ENCODE assay signal across 8 cellular contexts in the genomic region with DNA sequence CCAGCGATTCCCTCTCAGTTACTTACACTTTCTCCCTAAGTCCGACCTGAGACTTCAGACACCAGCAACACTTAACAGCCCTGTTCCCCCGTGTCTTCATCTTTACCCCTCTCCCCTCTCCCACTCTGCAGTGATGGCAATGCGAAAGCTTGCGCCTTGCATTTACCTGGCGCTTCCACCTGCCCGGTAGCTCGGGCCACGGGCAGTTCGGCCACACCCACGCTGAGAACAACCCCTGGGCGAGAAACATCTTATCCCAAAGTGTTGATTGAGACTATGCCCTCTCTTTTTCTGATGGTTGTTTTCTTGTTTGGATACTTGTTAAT. TPM values are rescaled to one million over a fixed set of nuclear protein-coding genes. Genes with fewer than 3 reads are reported as not detected.
DNase-seq lines count a peak whose midpoint lies in the region; ATAC-seq, FAIRE-seq and TF ChIP-seq lines count a peak whose summit lies in the region.

No MANE protein-coding gene starts in this region.

- H3K9me3 ChIP-seq in NT2/D1 (ENCODE audit: insufficient read depth, low read length): no peaks in the 10 kb centered on the region
- H3K9me3 ChIP-seq in skeletal muscle satellite cell (replicated peaks; ENCODE audit: low read length): no peaks in the 10 kb centered on the region

- TF ChIP-seq CTCF in AG09309 (IDR thresholded peaks at IDR 0.05; ENCODE audit: control insufficient read depth, insufficient read depth, low read depth, low read length, missing control alignments): no peak
- TF ChIP-seq CTCF in fibroblast of the aortic adventitia (IDR thresholded peaks at IDR 0.05; ENCODE audit: insufficient read depth, low read length): no peak

- H3K9ac ChIP-seq in NT2/D1 (ENCODE audit: insufficient read length, low read depth): peak overlapping the region; percentile 95
- peak overlapping the region; percentile 92 for H3K9ac ChIP-seq in skeletal muscle satellite cell (ENCODE audit: low read depth, low read length)

- H3K4me1 ChIP-seq in NT2/D1 (ENCODE audit: insufficient read depth, insufficient read length) (no peaks in the 10 kb centered on the region), skeletal muscle satellite cell (ENCODE audit: control insufficient read depth, insufficient read depth, low read length) (peaks cover 15% of the 10 kb centered on the region)

- H3K27me3 ChIP-seq in NT2/D1 (ENCODE audit: insufficient read depth, insufficient read length) (no peaks in the 10 kb centered on the region), skeletal muscle satellite cell (ENCODE audit: control insufficient read depth, insufficient read depth, low read length) (no peaks in the 10 kb centered on the region)

- no peak for FAIRE-seq in GM12891 (lab: Jason Lieb, UNC)

- H3K36me3 ChIP-seq in NT2/D1 (ENCODE audit: insufficient read depth, insufficient read length, low read length) (peaks cover 44% of the 10 kb centered on the region), skeletal muscle satellite cell (ENCODE audit: insufficient read depth, low read length) (peaks cover 16% of the 10 kb centered on the region)

- H3K4me3 ChIP-seq in AG09309 (ENCODE audit: control insufficient read depth, low read depth, low read length) (peak overlapping the region; percentile 95), NT2/D1 (ENCODE audit: insufficient read length, low read depth) (peak overlapping the region; percentile 98), fibroblast of the aortic adventitia (ENCODE audit: low read depth, low read length) (peak overlapping the region; percentile 93), skeletal muscle satellite cell (ENCODE audit: low read length) (peak overlapping the region; percentile 95)

- no peak for TF ChIP-seq POLR2A in GM12891 (IDR thresholded peaks at IDR 0.05; ENCODE audit: low read depth, low read length)

- ATAC-seq in GM21390 (IDR thresholded peaks at IDR 0.05; ENCODE audit: unreplicated experiment) (peak; percentile 2), HG02642 (IDR thresholded peaks at IDR 0.05; ENCODE audit: poor library complexity, unreplicated experiment) (no peak)

- DNase-seq in AG09309 (ENCODE audit: low read depth): no peak
- no peak for DNase-seq in NT2/D1 (ENCODE audit: low read depth, low spot score)
- no peak for DNase-seq in fibroblast of the aortic adventitia (ENCODE audit: low read depth)
- no peak for DNase-seq in NOMO-1 treated with dmso at 0.1 percent for 144 hours (lab: John Stamatoyannopoulos, UW; ENCODE audit: unreplicated experiment)
- no peak for DNase-seq in GM12891 (ENCODE audit: insufficient read length, low spot score)

- peak overlapping the region; percentile 89 for H3K4me2 ChIP-seq in skeletal muscle satellite cell (ENCODE audit: low read length)

TF ChIP-seq in GM12891, 5 proteins besides CTCF, POLR2A, EP300 and RAD21:
- TF ChIP-seq POU2F2 (IDR thresholded peaks at IDR 0.05; ENCODE audit: low read depth, low read length): no peak
- no peak for TF ChIP-seq SPI1 (IDR thresholded peaks at IDR 0.05; ENCODE audit: low read depth, low read length)
- TF ChIP-seq TAF1 (IDR thresholded peaks at IDR 0.05; ENCODE audit: low read depth, low read length): no peak
- no peak for TF ChIP-seq POLR2AphosphoS5 (IDR thresholded peaks at IDR 0.05; ENCODE audit: low read depth, low read length)
- no peak for TF ChIP-seq PAX5 (IDR thresholded peaks at IDR 0.05; ENCODE audit: insufficient read depth, low read length, severe bottlenecking)

RNA-seq across cellular contexts. Expression of gene DNAJC10, which starts 0.6 kb away (rescaled TPM):
- total RNA-seq in fibroblast of the aortic adventitia (ENCODE audit: low replicate concordance): 184 and 413 TPM in 2 replicates
- total RNA-seq in skeletal muscle satellite cell (2012; rRNA removed): 114 and 118 TPM in 2 replicates
- 18.0 TPM for polyA plus RNA-seq in GM12891 (2012; ENCODE audit: low read depth, missing spikeins)
